ENCODE assay signal across 22 cellular contexts in the genomic region with DNA sequence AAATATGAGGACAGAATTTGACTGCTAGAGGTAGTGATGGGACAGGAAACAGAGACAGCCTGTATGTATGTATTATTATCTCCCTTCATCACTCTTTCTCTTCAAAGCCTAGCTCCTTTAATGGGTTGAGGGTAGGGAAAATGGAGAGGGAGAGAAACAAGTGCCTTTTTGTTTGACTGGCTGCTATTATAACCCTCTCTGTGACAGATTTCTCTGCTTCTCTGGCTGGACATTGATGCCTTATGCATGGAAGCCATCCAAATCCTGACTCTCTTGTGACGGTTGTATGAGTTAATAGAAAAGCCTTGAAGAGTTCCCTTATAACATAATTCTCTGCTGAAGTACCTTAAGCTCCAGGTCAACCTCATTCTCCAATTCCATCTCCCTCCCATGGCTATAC.
DNase-seq lines count a peak whose midpoint lies in the region; ATAC-seq lines count a peak whose summit lies in the region.
"Had no signal": no experiment of that assay in that cellular context is flagged by ENCODE, and none has a peak within 500 bp of the region (broad histone marks: within the 10 kb centered on the region; RNA-seq: fewer than 3 reads in every experiment).

No MANE protein-coding gene starts in this region.

- H3K27ac Mint-ChIP-seq in stimulated activated naive CD8-positive, alpha-beta T cell treated with anti-CD3 and anti-CD28 coated beads, Interleukin-15, Interleukin-2, amounts not matched to agents 100 ng/mL and 50 ng/mL, for 24 hours = peak overlapping the region; percentile 86
- peak overlapping the region; percentile 63 for H3K27ac Mint-ChIP-seq in activated T-helper 2 cell treated with anti-CD3 and anti-CD28 coated beads, Interferon-gamma antibody, Interleukin-2, Interleukin-4, amounts not matched to agents 10 μg/mL and 5 μg/mL and 100 μg/mL, durations not matched to agents 14 hours and 24 hours and 36 hours
- H3K27ac Mint-ChIP-seq: WTC11 had no signal

- in situ Hi-C loops in G401 (cut with HindIII; ENCODE audit: low sequenced_read_pairs) = no loop called here

- H3K9me3 Mint-ChIP-seq in stimulated activated naive CD8-positive, alpha-beta T cell treated with anti-CD3 and anti-CD28 coated beads, Interleukin-15, Interleukin-2, amounts not matched to agents 100 ng/mL and 50 ng/mL, for 24 hours = no peaks in the 10 kb centered on the region
- H3K9me3 Mint-ChIP-seq in activated T-helper 2 cell treated with anti-CD3 and anti-CD28 coated beads, Interferon-gamma antibody, Interleukin-2, Interleukin-4, amounts not matched to agents 10 μg/mL and 5 μg/mL and 100 μg/mL, durations not matched to agents 14 hours and 24 hours and 36 hours = peaks cover 8% of the 10 kb centered on the region
- H3K9me3 Mint-ChIP-seq: WTC11 had no signal

- no peaks in the 10 kb centered on the region for H3K36me3 Mint-ChIP-seq in stimulated activated naive CD8-positive, alpha-beta T cell treated with anti-CD3 and anti-CD28 coated beads, Interleukin-15, Interleukin-2, amounts not matched to agents 100 ng/mL and 50 ng/mL, for 24 hours (ENCODE audit: low read depth)
- peaks cover 6% of the 10 kb centered on the region for H3K36me3 Mint-ChIP-seq in activated T-helper 2 cell treated with anti-CD3 and anti-CD28 coated beads, Interferon-gamma antibody, Interleukin-2, Interleukin-4, amounts not matched to agents 10 μg/mL and 5 μg/mL and 100 μg/mL, durations not matched to agents 14 hours and 24 hours and 36 hours (ENCODE audit: low read depth)
- H3K36me3 Mint-ChIP-seq: WTC11 had no signal

- no peak for DNase-seq in stimulated activated naive CD8-positive, alpha-beta T cell treated with anti-CD3 and anti-CD28 coated beads, Interleukin-15, Interleukin-2, amounts not matched to agents 100 U/mL and 50 U/mL, for 24 hours
- no peak for DNase-seq in activated T-helper 2 cell treated with anti-CD3 and anti-CD28 coated beads, Interferon-gamma antibody, Interleukin-2, Interleukin-4, amounts not matched to agents 10 μg/mL and 5 μg/mL and 100 μg/mL, durations not matched to agents 14 hours and 24 hours and 36 hours (ENCODE audit: low spot score)
- DNase-seq in globus pallidus (ENCODE audit: low spot score) = peak; percentile 3
- DNase-seq in NCI-H2081 (lab: John Stamatoyannopoulos, UW) = no peak
- DNase-seq in NCI-H1930 (lab: John Stamatoyannopoulos, UW) = no peak
- no peak for DNase-seq in G401 (ENCODE audit: low spot score)
- DNase-seq in putamen (ENCODE audit: low spot score) = no peak
- DNase-seq: activated CD8-positive, alpha-beta memory T cell treated with anti-CD3 and anti-CD28 coated beads, Interleukin-2, amount 50 U/mL, for 4 hours; amniotic stem cell; cortex of kidney; DMS153; heart right ventricle; kidney; midbrain; NCI-H1092; NK-92 treated with Interleukin-12 subunit alpha and Interleukin-12 subunit beta, amount 100 ng/mL, for 24 hours; pancreas; stimulated activated CD4-positive, alpha-beta T cell treated with anti-CD3 and anti-CD28 coated beads, Interleukin-12 subunit alpha, Interleukin-12 subunit beta, amount 100 ng/mL, for 4 hours; T-helper 1 cell had no signal

- no peak for ATAC-seq in stimulated activated naive CD8-positive, alpha-beta T cell treated with anti-CD3 and anti-CD28 coated beads, Interleukin-15, Interleukin-2, amounts not matched to agents 100 U/mL and 50 U/mL, for 24 hours
- ATAC-seq: heart right ventricle, HepG2, pancreas, WTC11 had no signal

- no peak overlapping the region for H3K4me3 Mint-ChIP-seq in stimulated activated naive CD8-positive, alpha-beta T cell treated with anti-CD3 and anti-CD28 coated beads, Interleukin-15, Interleukin-2, amounts not matched to agents 100 ng/mL and 50 ng/mL, for 24 hours
- no peak overlapping the region for H3K4me3 Mint-ChIP-seq in activated T-helper 2 cell treated with anti-CD3 and anti-CD28 coated beads, Interferon-gamma antibody, Interleukin-2, Interleukin-4, amounts not matched to agents 10 μg/mL and 5 μg/mL and 100 μg/mL, durations not matched to agents 14 hours and 24 hours and 36 hours (ENCODE audit: low read depth)
- H3K4me3 Mint-ChIP-seq: WTC11 had no signal

- H3K4me1 Mint-ChIP-seq in stimulated activated naive CD8-positive, alpha-beta T cell treated with anti-CD3 and anti-CD28 coated beads, Interleukin-15, Interleukin-2, amounts not matched to agents 100 ng/mL and 50 ng/mL, for 24 hours (ENCODE audit: low read depth) = peaks cover 86% of the 10 kb centered on the region
- peaks cover 40% of the 10 kb centered on the region for H3K4me1 Mint-ChIP-seq in activated T-helper 2 cell treated with anti-CD3 and anti-CD28 coated beads, Interferon-gamma antibody, Interleukin-2, Interleukin-4, amounts not matched to agents 10 μg/mL and 5 μg/mL and 100 μg/mL, durations not matched to agents 14 hours and 24 hours and 36 hours (ENCODE audit: low read depth)
- H3K4me1 Mint-ChIP-seq: WTC11 had no signal

- H3K27me3 Mint-ChIP-seq in stimulated activated naive CD8-positive, alpha-beta T cell treated with anti-CD3 and anti-CD28 coated beads, Interleukin-15, Interleukin-2, amounts not matched to agents 100 ng/mL and 50 ng/mL, for 24 hours = no peaks in the 10 kb centered on the region
- H3K27me3 Mint-ChIP-seq in activated T-helper 2 cell treated with anti-CD3 and anti-CD28 coated beads, Interferon-gamma antibody, Interleukin-2, Interleukin-4, amounts not matched to agents 10 μg/mL and 5 μg/mL and 100 μg/mL, durations not matched to agents 14 hours and 24 hours and 36 hours (ENCODE audit: low read depth) = no peaks in the 10 kb centered on the region

- intact Hi-C loops in activated T-helper 2 cell treated with anti-CD3 and anti-CD28 coated beads, Interferon-gamma antibody, Interleukin-2, Interleukin-4, amounts not matched to agents 10 μg/mL and 5 μg/mL and 100 μg/mL, durations not matched to agents 14 hours and 24 hours and 36 hours (cut with micrococcal nuclease) = no loop called here
